31 cellular contexts compared by ENCODE assay signal in genomic region chr6:10989587-10989986, GRCh38. TPM values are rescaled to one million over a fixed set of nuclear protein-coding genes. Genes with fewer than 3 reads are reported as not detected.
DNase-seq lines count a peak whose midpoint lies in the region; ATAC-seq and TF ChIP-seq lines count a peak whose summit lies in the region.
"Had no signal": no experiment of that assay in that cellular context is flagged by ENCODE, and none has a peak within 500 bp of the region (broad histone marks: within the 10 kb centered on the region; RNA-seq: fewer than 3 reads in every experiment).

No MANE protein-coding gene starts in this region.

- H3K79me2 ChIP-seq in PC-3 (ENCODE audit: low read length): no peaks in the 10 kb centered on the region

- TF ChIP-seq CTCF in PC-3 (conservative IDR thresholded peaks at IDR 0.05; ENCODE audit: low read depth, low read length): no peak

- no peak overlapping the region for H3K4me3 Mint-ChIP-seq in activated CD4-positive, alpha-beta T cell treated with anti-CD3 and anti-CD28 coated beads, Interleukin-2, amount 10 ng/mL, durations not matched to agents 24 days and 14 days
- no peak overlapping the region for H3K4me3 Mint-ChIP-seq in activated CD4-positive, alpha-beta T cell treated with anti-CD3 and anti-CD28 coated beads for 36 hours
- H3K4me3 Mint-ChIP-seq: B cell; CD14-positive monocyte; CD4-positive, alpha-beta memory T cell; CD4-positive, alpha-beta T cell; CD4-positive, CD25-positive, alpha-beta regulatory T cell; CD8-positive, alpha-beta memory T cell; CD8-positive, alpha-beta T cell had no signal

- H3F3A ChIP-seq in PC-3 (ENCODE audit: low read length, unreplicated experiment): no peaks in the 10 kb centered on the region

- H3K36me3 ChIP-seq in PC-3 (ENCODE audit: low read depth, low read length): no peaks in the 10 kb centered on the region
- H3K36me3 ChIP-seq: BE2C had no signal

- H3K9me3 ChIP-seq in PC-3 (ENCODE audit: low read length): no peaks in the 10 kb centered on the region
- H3K9me3 ChIP-seq: A549, BE2C, BLaER1, Caco-2 had no signal

- H3K4me1 Mint-ChIP-seq in activated CD4-positive, alpha-beta T cell treated with anti-CD3 and anti-CD28 coated beads, Interleukin-2, amount 10 ng/mL, durations not matched to agents 24 days and 14 days: no peaks in the 10 kb centered on the region
- no peaks in the 10 kb centered on the region for H3K4me1 Mint-ChIP-seq in activated CD4-positive, alpha-beta T cell treated with anti-CD3 and anti-CD28 coated beads for 36 hours
- H3K4me1 Mint-ChIP-seq: B cell; CD14-positive monocyte; CD4-positive, alpha-beta memory T cell; CD4-positive, CD25-positive, alpha-beta regulatory T cell; CD8-positive, alpha-beta memory T cell had no signal

- peak overlapping the region; percentile 63 for H2AFZ ChIP-seq in PC-3 (ENCODE audit: low read length)

- no peaks in the 10 kb centered on the region for H3K36me3 Mint-ChIP-seq in activated CD4-positive, alpha-beta T cell treated with anti-CD3 and anti-CD28 coated beads, Interleukin-2, amount 10 ng/mL, durations not matched to agents 24 days and 14 days (ENCODE audit: low read depth)
- no peaks in the 10 kb centered on the region for H3K36me3 Mint-ChIP-seq in activated CD4-positive, alpha-beta T cell treated with anti-CD3 and anti-CD28 coated beads for 36 hours (ENCODE audit: low read depth)
- H3K36me3 Mint-ChIP-seq: CD14-positive monocyte; CD4-positive, alpha-beta memory T cell; CD4-positive, CD25-positive, alpha-beta regulatory T cell; CD8-positive, alpha-beta memory T cell; CD8-positive, alpha-beta T cell had no signal

- H3K9me3 Mint-ChIP-seq in activated CD4-positive, alpha-beta T cell treated with anti-CD3 and anti-CD28 coated beads, Interleukin-2, amount 10 ng/mL, durations not matched to agents 24 days and 14 days: no peaks in the 10 kb centered on the region
- no peaks in the 10 kb centered on the region for H3K9me3 Mint-ChIP-seq in activated CD4-positive, alpha-beta T cell treated with anti-CD3 and anti-CD28 coated beads for 36 hours (ENCODE audit: low read depth)
- H3K9me3 Mint-ChIP-seq: CD4-positive, alpha-beta T cell; CD8-positive, alpha-beta T cell had no signal

- H3K4me2 ChIP-seq in PC-3 (ENCODE audit: low read length): peak overlapping the region; percentile 50
- H3K4me2 ChIP-seq: A549; BLaER1; BLaER1 treated with 17β-estradiol and CSF1 and Interleukin-3, amounts not matched to agents 10 nM and 100 nM had no signal

- intact Hi-C loops in activated CD4-positive, alpha-beta T cell treated with anti-CD3 and anti-CD28 coated beads, Interleukin-2, amount 10 ng/mL, durations not matched to agents 24 days and 14 days (cut with micrococcal nuclease): no loop called here
- intact Hi-C loops in activated CD4-positive, alpha-beta T cell treated with anti-CD3 and anti-CD28 coated beads for 36 hours (cut with DNase I, micrococcal nuclease): no loop called here
- intact Hi-C loops in PC-3 (cut with micrococcal nuclease): no loop called here

- peak overlapping the region; percentile 34; the same call in 1 of the 2 replicates for H3K4me3 ChIP-seq in PC-3 (ENCODE audit: low read length)
- H3K4me3 ChIP-seq: A549; BLaER1; BLaER1 treated with 17β-estradiol and CSF1 and Interleukin-3, amounts not matched to agents 10 nM and 100 nM had no signal

- H3K27me3 Mint-ChIP-seq in activated CD4-positive, alpha-beta T cell treated with anti-CD3 and anti-CD28 coated beads, Interleukin-2, amount 10 ng/mL, durations not matched to agents 24 days and 14 days: peaks cover 4% of the 10 kb centered on the region
- H3K27me3 Mint-ChIP-seq in activated CD4-positive, alpha-beta T cell treated with anti-CD3 and anti-CD28 coated beads for 36 hours: peaks cover 7% of the 10 kb centered on the region

- no peak overlapping the region for H3K27ac ChIP-seq in PC-3 (ENCODE audit: low read length)
- H3K27ac ChIP-seq: 22Rv1; A549; BLaER1; BLaER1 treated with 17β-estradiol and CSF1 and Interleukin-3, amounts not matched to agents 10 nM and 100 nM; C4-2B had no signal

- no peak overlapping the region for H3K9ac ChIP-seq in PC-3 (ENCODE audit: low read length)
- H3K9ac ChIP-seq: BLaER1; BLaER1 treated with 17β-estradiol and CSF1 and Interleukin-3, amounts not matched to agents 10 nM and 100 nM had no signal

- H3K9me2 ChIP-seq in PC-3 (replicated peaks; ENCODE audit: low read length): no peaks in the 10 kb centered on the region

- no peaks in the 10 kb centered on the region for H4K20me1 ChIP-seq in PC-3 (ENCODE audit: low read length)
- H4K20me1 ChIP-seq: BLaER1; BLaER1 treated with 17β-estradiol and CSF1 and Interleukin-3, amounts not matched to agents 10 nM and 100 nM had no signal

- CTCF ChIA-PET in activated CD4-positive, alpha-beta T cell treated with anti-CD3 and anti-CD28 coated beads for 36 hours (lab: Charles Lee): no interaction called here
- CTCF ChIA-PET in PC-3 (lab: Charles Lee): no interaction called here

- H3K4me1 ChIP-seq in PC-3 (ENCODE audit: insufficient read depth, low read length): no peaks in the 10 kb centered on the region
- H3K4me1 ChIP-seq: A549; BE2C; BLaER1; BLaER1 treated with 17β-estradiol and CSF1 and Interleukin-3, amounts not matched to agents 10 nM and 100 nM; Caco-2 had no signal

- POLR2A ChIA-PET in activated CD4-positive, alpha-beta T cell treated with anti-CD3 and anti-CD28 coated beads for 36 hours (lab: Charles Lee): no interaction called here
- POLR2A ChIA-PET in PC-3 (lab: Charles Lee; ENCODE audit: unreplicated experiment): no interaction called here

- peak; percentile 37 for DNase-seq in activated CD4-positive, alpha-beta T cell treated with anti-CD3 and anti-CD28 coated beads, Interleukin-2, amount 10 ng/mL, durations not matched to agents 24 days and 14 days
- DNase-seq in activated CD4-positive, alpha-beta T cell treated with anti-CD3 and anti-CD28 coated beads for 36 hours: no peak
- DNase-seq in PC-3 (peak; percentile 70), KG1 (lab: John Stamatoyannopoulos, UW) (no peak)
- DNase-seq: 8988T; ACHN; AML-193; BE2C; C1 segment of cervical spinal cord; Caco-2; Calu3; CD4-positive, alpha-beta memory T cell; CD4-positive, alpha-beta T cell; CD4-positive, CD25-positive, alpha-beta regulatory T cell; CD8-positive, alpha-beta memory T cell; CD8-positive, alpha-beta T cell; COR-L47; DMS 273 treated with DMSO at 0.1 percent for 48 hours; DMS153; DMS53; DMS79; DMS79 treated with DMSO at 0.1 percent for 48 hours; DND-41; EL had no signal

- no peak overlapping the region for H3K27ac Mint-ChIP-seq in activated CD4-positive, alpha-beta T cell treated with anti-CD3 and anti-CD28 coated beads, Interleukin-2, amount 10 ng/mL, durations not matched to agents 24 days and 14 days
- no peak overlapping the region for H3K27ac Mint-ChIP-seq in activated CD4-positive, alpha-beta T cell treated with anti-CD3 and anti-CD28 coated beads for 36 hours
- H3K27ac Mint-ChIP-seq: B cell; CD14-positive monocyte; CD4-positive, alpha-beta memory T cell; CD4-positive, alpha-beta T cell; CD4-positive, CD25-positive, alpha-beta regulatory T cell; CD8-positive, alpha-beta T cell had no signal

- H3K27me3 ChIP-seq in PC-3 (ENCODE audit: low read length): no peaks in the 10 kb centered on the region
- H3K27me3 ChIP-seq: BE2C; BLaER1; BLaER1 treated with 17β-estradiol and CSF1 and Interleukin-3, amounts not matched to agents 10 nM and 100 nM had no signal

- BruUV-seq in PC-3 (replicated peaks; lab: Mats Ljungman, UMichigan): no TSS peak

- no peak for ATAC-seq in activated CD4-positive, alpha-beta T cell treated with anti-CD3 and anti-CD28 coated beads for 36 hours
- peak; percentile 61 for ATAC-seq in PC-3
- ATAC-seq: A549; CD8-positive, alpha-beta T cell had no signal

RNA-seq across cellular contexts. Expression of gene ELOVL2, which starts 54.5 kb away (rescaled TPM):
- not detected in 2 replicates for total RNA-seq in activated CD4-positive, alpha-beta T cell treated with anti-CD3 and anti-CD28 coated beads, Interleukin-2, amount 10 ng/mL, durations not matched to agents 24 days and 14 days
- total RNA-seq in activated CD4-positive, alpha-beta T cell treated with anti-CD3 and anti-CD28 coated beads for 36 hours: not detected
- total RNA-seq in PC-3 (2014; rRNA removed): 0.91 and 1.8 TPM in 2 replicates
- total RNA-seq: B cell; Caco-2; CD4-positive, alpha-beta memory T cell; CD4-positive, alpha-beta T cell; CD4-positive, CD25-positive, alpha-beta regulatory T cell; CD8-positive, alpha-beta memory T cell; CD8-positive, alpha-beta T cell had no signal

Comparison
In these comparisons a context has a peak if more than half of its experiments do, and no peak if none do; other contexts are left out.
1. DNase-seq: peak in activated CD4-positive, alpha-beta T cell treated with anti-CD3 and anti-CD28 coated beads, Interleukin-2, amount 10 ng/mL, durations not matched to agents 24 days and 14 days (single experiment) and PC-3 (single experiment); none in activated CD4-positive, alpha-beta T cell treated with anti-CD3 and anti-CD28 coated beads for 36 hours (single experiment) and KG1 (single experiment).